ENCODE assay signal across 8 cellular contexts in the genomic region with DNA sequence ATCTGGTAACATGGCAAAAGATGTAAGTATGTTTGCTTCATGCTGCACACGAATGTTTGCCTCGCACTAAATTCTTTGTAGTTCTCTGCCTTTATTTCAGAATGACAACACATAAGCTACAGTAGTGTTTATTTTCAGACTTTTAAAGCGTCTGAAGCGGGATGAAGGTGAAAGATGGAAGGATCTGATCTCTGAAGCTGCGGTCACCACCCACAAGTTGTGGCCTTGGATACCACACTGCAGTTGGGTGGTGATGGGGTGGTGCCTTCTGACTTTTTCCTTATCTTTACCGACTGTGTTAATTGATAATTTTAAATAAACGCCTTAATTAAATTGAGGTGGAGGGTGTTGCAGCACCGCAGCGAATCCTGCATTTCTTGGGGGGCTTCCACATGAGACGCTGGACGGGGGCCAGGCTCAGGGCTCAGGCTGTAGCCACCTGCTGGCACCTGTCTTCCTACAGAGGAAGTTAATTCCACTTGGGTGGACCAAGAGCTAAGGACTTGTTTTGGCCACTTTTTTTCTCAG. TPM values are rescaled to one million over a fixed set of nuclear protein-coding genes. Genes with fewer than 3 reads are reported as not detected.
DNase-seq lines count a peak whose midpoint lies in the region; ATAC-seq lines count a peak whose summit lies in the region.

No MANE protein-coding gene starts in this region.

- peak overlapping the region; percentile 88 for H3K27ac Mint-ChIP-seq in activated CD8-positive, alpha-beta T cell treated with anti-CD3 and anti-CD28 coated beads, Interleukin-2, amount 10 ng/mL, durations not matched to agents 7 days and 5 days

- H3K27me3 ChIP-seq in subcutaneous abdominal adipose tissue (ENCODE audit: control insufficient read depth in 5 of 5, insufficient read depth in 4 of 5, low read length in 5 of 5), result no peaks in the 10 kb centered on the region

- peaks cover 43% of the 10 kb centered on the region for H3K4me1 Mint-ChIP-seq in activated CD8-positive, alpha-beta T cell treated with anti-CD3 and anti-CD28 coated beads, Interleukin-2, amount 10 ng/mL, durations not matched to agents 7 days and 5 days (ENCODE audit: low read depth)

- POLR2A ChIA-PET in activated CD8-positive, alpha-beta T cell treated with anti-CD3 and anti-CD28 coated beads, Interleukin-2, amount 10 ng/mL, durations not matched to agents 7 days and 5 days (lab: Charles Lee), result no interaction called here

- H3K4me3 ChIP-seq in iPS-18c (ENCODE audit: insufficient read depth, low read depth, low read length), result peak overlapping the region; percentile 70
- H3K4me3 ChIP-seq in subcutaneous abdominal adipose tissue (ENCODE audit: low read depth in 1 of 5, low read length in 5 of 5), result peak overlapping the region in 4 of 5 donors; percentile 16 to 60 (median 47)

- H3K9ac ChIP-seq in subcutaneous abdominal adipose tissue (ENCODE audit: low read length in 5 of 5), result peak overlapping the region in 2 of 5 donors; percentile 30 to 56

- peaks cover 0 to 17% (median 10%) of the 10 kb centered on the region in 5 donors for H3K4me1 ChIP-seq in subcutaneous abdominal adipose tissue (ENCODE audit: control insufficient read depth in 5 of 5, insufficient read depth in 5 of 5, low read length in 5 of 5)

- CTCF ChIA-PET in activated CD8-positive, alpha-beta T cell treated with anti-CD3 and anti-CD28 coated beads, Interleukin-2, amount 10 ng/mL, durations not matched to agents 7 days and 5 days (lab: Charles Lee), result no interaction called here

- no peak overlapping the region for H3K27ac ChIP-seq in subcutaneous abdominal adipose tissue (ENCODE audit: low read depth, low read length)

- H3K9me3 ChIP-seq in iPS-18c (ENCODE audit: control insufficient read depth, insufficient read depth, low read length) (no peaks in the 10 kb centered on the region), subcutaneous abdominal adipose tissue (ENCODE audit: control insufficient read depth in 5 of 5, low read length in 5 of 5) (no peaks in the 10 kb centered on the region)

- H3K36me3 ChIP-seq in subcutaneous abdominal adipose tissue (ENCODE audit: control insufficient read depth in 5 of 5, insufficient read depth in 5 of 5, low read length in 5 of 5), result peaks cover 0 to 34% (median 18%) of the 10 kb centered on the region in 5 donors

- no peaks in the 10 kb centered on the region for H3K27me3 Mint-ChIP-seq in activated CD8-positive, alpha-beta T cell treated with anti-CD3 and anti-CD28 coated beads, Interleukin-2, amount 10 ng/mL, durations not matched to agents 7 days and 5 days (ENCODE audit: low read depth)

- DNase-seq in activated CD8-positive, alpha-beta memory T cell treated with anti-CD3 and anti-CD28 coated beads for 24 hours, result peak; percentile 50
- DNase-seq in activated CD8-positive, alpha-beta memory T cell treated with anti-CD3 and anti-CD28 coated beads, Interleukin-2, amount 50 U/mL, for 4 hours, result no peak
- DNase-seq in activated CD8-positive, alpha-beta T cell treated with anti-CD3 and anti-CD28 coated beads, Interleukin-2, amount 10 ng/mL, durations not matched to agents 7 days and 5 days, result no peak
- no peak for DNase-seq in NK-92 (lab: John Stamatoyannopoulos, UW; ENCODE audit: unreplicated experiment)
- DNase-seq in NCI-H1694 treated with DMSO at 0.1 percent for 48 hours (lab: John Stamatoyannopoulos, UW), result no peak
- no peak for DNase-seq in DMS 273 (lab: John Stamatoyannopoulos, UW; ENCODE audit: unreplicated experiment)

- peaks cover 49% of the 10 kb centered on the region for H3K36me3 Mint-ChIP-seq in activated CD8-positive, alpha-beta T cell treated with anti-CD3 and anti-CD28 coated beads, Interleukin-2, amount 10 ng/mL, durations not matched to agents 7 days and 5 days (ENCODE audit: low read depth)

- peak overlapping the region; percentile 89 for H3K4me3 Mint-ChIP-seq in activated CD8-positive, alpha-beta T cell treated with anti-CD3 and anti-CD28 coated beads, Interleukin-2, amount 10 ng/mL, durations not matched to agents 7 days and 5 days

- no peaks in the 10 kb centered on the region for H3K9me3 Mint-ChIP-seq in activated CD8-positive, alpha-beta T cell treated with anti-CD3 and anti-CD28 coated beads, Interleukin-2, amount 10 ng/mL, durations not matched to agents 7 days and 5 days (ENCODE audit: insufficient read depth)

- no peak for ATAC-seq in activated CD8-positive, alpha-beta T cell treated with anti-CD3 and anti-CD28 coated beads, Interleukin-2, amount 10 ng/mL, durations not matched to agents 7 days and 5 days

RNA-seq across cellular contexts. Expression of gene TFDP1, which starts 1.3 kb away (rescaled TPM):
- total RNA-seq in activated CD8-positive, alpha-beta T cell treated with anti-CD3 and anti-CD28 coated beads, Interleukin-2, amount 10 ng/mL, durations not matched to agents 7 days and 5 days, result 100 to 1,000 TPM; 180 to 191 TPM
